11 cellular contexts compared by ENCODE assay signal in the genomic region with DNA sequence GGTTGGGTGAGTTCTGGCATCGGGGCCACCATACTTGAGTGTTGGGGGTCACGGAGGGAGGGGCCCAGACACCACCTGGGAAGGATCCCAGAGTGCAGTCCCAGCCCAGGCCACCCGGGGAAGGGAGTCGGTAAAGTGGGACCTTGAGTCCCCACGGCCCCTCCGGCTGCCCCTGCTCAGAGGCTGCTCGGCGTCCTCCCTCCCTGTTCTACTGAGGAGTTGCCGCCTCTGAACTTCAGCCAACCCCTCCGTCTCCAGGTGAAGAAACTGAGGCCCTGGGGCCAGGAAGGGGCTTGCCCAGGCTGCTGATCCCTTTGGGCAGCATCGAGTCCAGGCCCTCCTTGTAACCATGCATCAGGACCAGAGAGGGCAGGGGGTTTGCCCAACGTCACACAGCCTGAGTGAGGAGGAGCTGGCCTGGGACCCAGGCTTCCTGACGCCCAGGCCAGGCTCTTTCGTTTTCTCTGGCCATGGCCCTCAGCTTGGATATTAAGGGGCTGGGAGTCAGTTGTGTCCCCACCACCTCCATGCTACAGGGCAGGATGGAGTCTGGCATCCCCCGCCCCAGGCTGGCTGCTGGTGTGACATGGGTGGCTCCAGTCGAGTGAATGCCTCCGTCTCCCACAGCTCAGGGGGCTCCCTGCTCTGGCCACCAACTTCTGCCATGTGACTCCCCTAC.
DNase-seq lines count a peak whose midpoint lies in the region; ATAC-seq and TF ChIP-seq lines count a peak whose summit lies in the region.
"Had no signal": no experiment of that assay in that cellular context is flagged by ENCODE, and none has a peak within 500 bp of the region (broad histone marks: within the 10 kb centered on the region; RNA-seq: fewer than 3 reads in every experiment).

No MANE protein-coding gene starts in this region.

- peak overlapping the region; percentile 53 for H3K9ac ChIP-seq in SK-N-MC (ENCODE audit: insufficient read length)

- no peak for DNase-seq in SK-N-MC (ENCODE audit: low read depth, low spot score)
- peak; percentile 9 for DNase-seq in effector CD8-positive, alpha-beta T cell (lab: John Stamatoyannopoulos, UW)
- DNase-seq in NCI-H526 (lab: John Stamatoyannopoulos, UW): no peak
- no peak for DNase-seq in globus pallidus (ENCODE audit: low spot score)
- no peak for DNase-seq in HPDE6-E6E7 (ENCODE audit: extremely low spot score)
- DNase-seq: nephron progenitor cell had no signal

- peak overlapping the region; percentile 59 for H3K27ac ChIP-seq in SK-N-MC
- peak overlapping the region in 20 of 21 experiments; percentile 3 to 95 (median 79) for H3K27ac ChIP-seq in skin epidermis
- H3K27ac ChIP-seq: thyroid gland had no signal

- H3K4me3 ChIP-seq in SK-N-MC (peak overlapping the region; percentile 54; the same call in 1 of the 2 replicates), skin epidermis (peak overlapping the region; percentile 17 to 46 (median 36))
- H3K4me3 ChIP-seq: thyroid gland had no signal

- H3K9me3 ChIP-seq in SK-N-MC (ENCODE audit: low read depth, low read length): no peaks in the 10 kb centered on the region
- H3K9me3 ChIP-seq: thyroid gland had no signal

- peak; percentile 37 for TF ChIP-seq CTCF in GM12873 (IDR thresholded peaks at IDR 0.05; ENCODE audit: insufficient read depth, low read depth, low read length, missing control alignments)

- H3K36me3 ChIP-seq in SK-N-MC (ENCODE audit: insufficient read depth, low read length): no peaks in the 10 kb centered on the region
- H3K36me3 ChIP-seq: thyroid gland had no signal

- ATAC-seq in GM21576 (IDR thresholded peaks at IDR 0.05; ENCODE audit: unreplicated experiment): no peak
- ATAC-seq: Panc1 had no signal
